21 cellular contexts compared by ENCODE assay signal in the genomic region with DNA sequence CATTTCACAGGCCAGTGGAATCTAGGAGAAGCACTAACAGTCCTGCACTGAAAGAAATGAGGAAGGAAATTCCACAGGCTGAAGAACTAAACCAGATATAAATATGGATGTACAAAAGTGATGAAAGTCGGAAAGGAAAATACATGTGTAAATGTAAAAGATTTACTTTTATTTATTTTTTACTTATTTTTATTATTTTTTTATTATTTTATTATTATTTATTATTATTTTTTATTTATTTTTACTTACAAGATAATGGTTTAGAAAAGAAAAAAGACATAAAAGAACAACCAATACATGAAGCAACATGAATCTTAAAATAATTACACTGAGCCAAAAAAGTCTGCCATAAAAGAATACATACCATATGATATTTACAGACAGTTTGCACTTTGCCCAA.
A peak's percentile ranks its signal among the peaks of the same experiment; 100 is the strongest.
DNase-seq lines count a peak whose midpoint lies in the region; ATAC-seq, FAIRE-seq and TF ChIP-seq lines count a peak whose summit lies in the region.
"Had no signal": no experiment of that assay in that cellular context is flagged by ENCODE, and none has a peak within 500 bp of the region (broad histone marks: within the 10 kb centered on the region; RNA-seq: fewer than 3 reads in every experiment).

No MANE protein-coding gene starts in this region.

- no peak overlapping the region for H3K27ac Mint-ChIP-seq in activated CD8-positive, alpha-beta T cell treated with anti-CD3 and anti-CD28 coated beads, Interleukin-2, amount 10 ng/mL, durations not matched to agents 7 days and 5 days
- no peak overlapping the region for H3K27ac Mint-ChIP-seq in naive thymus-derived CD4-positive, alpha-beta T cell
- H3K27ac Mint-ChIP-seq: B cell; CD4-positive, CD25-positive, alpha-beta regulatory T cell; CD8-positive, alpha-beta T cell had no signal

- WGBS in small intestine, 3 donors = 70 to 73% (median 71%) methylated on average over 1 of the region's 1 CpG
- WGBS in ovary, 3 donors = 80 to 90% (median 87%) methylated on average over 1 of the region's 1 CpG

- no peak for TF ChIP-seq POLR2A in ovary (IDR thresholded peaks at IDR 0.05)

- no peaks in the 10 kb centered on the region for H3K27me3 ChIP-seq in small intestine (ENCODE audit: control insufficient read depth in 2 of 2, insufficient read depth in 2 of 2, low read length in 2 of 2)
- H3K27me3 ChIP-seq in ovary = no peaks in the 10 kb centered on the region
- no peaks in the 10 kb centered on the region for H3K27me3 ChIP-seq in naive thymus-derived CD4-positive, alpha-beta T cell (ENCODE audit: control insufficient read depth in 2 of 2, insufficient read depth in 2 of 2, low read length in 2 of 2)
- H3K27me3 ChIP-seq: BLaER1 had no signal

- POLR2A ChIA-PET in activated CD8-positive, alpha-beta T cell treated with anti-CD3 and anti-CD28 coated beads, Interleukin-2, amount 10 ng/mL, durations not matched to agents 7 days and 5 days (lab: Charles Lee) = no interaction called here
- POLR2A ChIA-PET in naive thymus-derived CD4-positive, alpha-beta T cell (lab: Charles Lee) = no interaction called here

- no peak for ATAC-seq in activated CD8-positive, alpha-beta T cell treated with anti-CD3 and anti-CD28 coated beads, Interleukin-2, amount 10 ng/mL, durations not matched to agents 7 days and 5 days
- ATAC-seq in naive thymus-derived CD4-positive, alpha-beta T cell = no peak
- ATAC-seq: CD8-positive, alpha-beta T cell; GM12878 had no signal

- no peak overlapping the region for H3K4me3 Mint-ChIP-seq in activated CD8-positive, alpha-beta T cell treated with anti-CD3 and anti-CD28 coated beads, Interleukin-2, amount 10 ng/mL, durations not matched to agents 7 days and 5 days
- H3K4me3 Mint-ChIP-seq in naive thymus-derived CD4-positive, alpha-beta T cell = no peak overlapping the region
- H3K4me3 Mint-ChIP-seq: B cell; CD4-positive, CD25-positive, alpha-beta regulatory T cell; CD8-positive, alpha-beta T cell had no signal

- H3K4me1 Mint-ChIP-seq in activated CD8-positive, alpha-beta T cell treated with anti-CD3 and anti-CD28 coated beads, Interleukin-2, amount 10 ng/mL, durations not matched to agents 7 days and 5 days (ENCODE audit: low read depth) = no peaks in the 10 kb centered on the region
- no peaks in the 10 kb centered on the region for H3K4me1 Mint-ChIP-seq in naive thymus-derived CD4-positive, alpha-beta T cell
- H3K4me1 Mint-ChIP-seq: B cell; CD4-positive, CD25-positive, alpha-beta regulatory T cell had no signal

- no peak overlapping the region for H3K4me3 ChIP-seq in small intestine (ENCODE audit: low read depth in 1 of 2, low read length in 2 of 2)
- no peak overlapping the region for H3K4me3 ChIP-seq in ovary
- no peak overlapping the region for H3K4me3 ChIP-seq in naive thymus-derived CD4-positive, alpha-beta T cell (ENCODE audit: low read length)
- H3K4me3 ChIP-seq: BLaER1, GM12878, GM23248 had no signal

- intact Hi-C loops in ovary (cut with DNase I) = no loop called here
- intact Hi-C loops in naive thymus-derived CD4-positive, alpha-beta T cell (cut with micrococcal nuclease) = no loop called here

- no peaks in the 10 kb centered on the region for H3K36me3 Mint-ChIP-seq in activated CD8-positive, alpha-beta T cell treated with anti-CD3 and anti-CD28 coated beads, Interleukin-2, amount 10 ng/mL, durations not matched to agents 7 days and 5 days (ENCODE audit: low read depth)
- no peaks in the 10 kb centered on the region for H3K36me3 Mint-ChIP-seq in naive thymus-derived CD4-positive, alpha-beta T cell
- H3K36me3 Mint-ChIP-seq: CD4-positive, CD25-positive, alpha-beta regulatory T cell; CD8-positive, alpha-beta T cell had no signal

- FAIRE-seq in RCC 7860 (lab: Jason Lieb, UNC) (peak; percentile 12), colon (lab: Jason Lieb, UNC) (peak; percentile 36), small intestine (lab: Jason Lieb, UNC) (peak; percentile 51)
- FAIRE-seq: GM12878, GM19239, H1 had no signal

- H3K9me3 ChIP-seq in small intestine (ENCODE audit: control insufficient read depth, low read depth) (no peaks in the 10 kb centered on the region), ovary (no peaks in the 10 kb centered on the region)
- no peaks in the 10 kb centered on the region for H3K9me3 ChIP-seq in naive thymus-derived CD4-positive, alpha-beta T cell (ENCODE audit: control insufficient read depth in 2 of 3, low read length in 3 of 3)

- DNase-seq in RCC 7860 (ENCODE audit: low spot score) = no peak
- DNase-seq in small intestine = no peak
- no peak for DNase-seq in ovary
- DNase-seq in activated CD8-positive, alpha-beta T cell treated with anti-CD3 and anti-CD28 coated beads, Interleukin-2, amount 10 ng/mL, durations not matched to agents 7 days and 5 days = no peak
- DNase-seq in naive thymus-derived CD4-positive, alpha-beta T cell = no peak
- DNase-seq: Caco-2; CD4-positive, CD25-positive, alpha-beta regulatory T cell; CD8-positive, alpha-beta T cell; DMS153; DND-41; GDM1; GM23248; H7; HCEC 1CT had no signal

- CTCF ChIA-PET in activated CD8-positive, alpha-beta T cell treated with anti-CD3 and anti-CD28 coated beads, Interleukin-2, amount 10 ng/mL, durations not matched to agents 7 days and 5 days (lab: Charles Lee) = no interaction called here
- CTCF ChIA-PET in naive thymus-derived CD4-positive, alpha-beta T cell (lab: Charles Lee) = no interaction called here

- no peak for TF ChIP-seq CTCF in ovary (IDR thresholded peaks at IDR 0.05)

- no peaks in the 10 kb centered on the region for H3K9me3 Mint-ChIP-seq in activated CD8-positive, alpha-beta T cell treated with anti-CD3 and anti-CD28 coated beads, Interleukin-2, amount 10 ng/mL, durations not matched to agents 7 days and 5 days (ENCODE audit: insufficient read depth)
- peaks cover 0 to 6% (median 0%) of the 10 kb centered on the region in 11 donors for H3K9me3 Mint-ChIP-seq in naive thymus-derived CD4-positive, alpha-beta T cell
- H3K9me3 Mint-ChIP-seq: CD8-positive, alpha-beta T cell had no signal

- H3K4me1 ChIP-seq in small intestine (ENCODE audit: control insufficient read depth in 2 of 2, insufficient read depth in 1 of 2, low read depth in 1 of 2, low read length in 1 of 2) (no peaks in the 10 kb centered on the region), ovary (ENCODE audit: insufficient read depth) (no peaks in the 10 kb centered on the region)
- H3K4me1 ChIP-seq in naive thymus-derived CD4-positive, alpha-beta T cell (ENCODE audit: control insufficient read depth in 2 of 2, insufficient read depth in 2 of 2, low read length in 2 of 2) = no peaks in the 10 kb centered on the region
- H3K4me1 ChIP-seq: BLaER1, Caco-2 had no signal

- H3K27me3 Mint-ChIP-seq in activated CD8-positive, alpha-beta T cell treated with anti-CD3 and anti-CD28 coated beads, Interleukin-2, amount 10 ng/mL, durations not matched to agents 7 days and 5 days (ENCODE audit: low read depth) = no peaks in the 10 kb centered on the region
- H3K27me3 Mint-ChIP-seq in naive thymus-derived CD4-positive, alpha-beta T cell = peaks cover 0 to 24% (median 4%) of the 10 kb centered on the region in 5 donors
- H3K27me3 Mint-ChIP-seq: CD4-positive, CD25-positive, alpha-beta regulatory T cell had no signal

- H3K36me3 ChIP-seq in small intestine (ENCODE audit: control insufficient read depth in 2 of 2, insufficient read depth in 2 of 2, low read length in 2 of 2) = no peaks in the 10 kb centered on the region
- no peaks in the 10 kb centered on the region for H3K36me3 ChIP-seq in ovary
- H3K36me3 ChIP-seq in naive thymus-derived CD4-positive, alpha-beta T cell (ENCODE audit: control insufficient read depth in 2 of 3, insufficient read depth in 3 of 3, low read length in 3 of 3) = no peaks in the 10 kb centered on the region
- H3K36me3 ChIP-seq: BLaER1 had no signal

- H3K27ac ChIP-seq in small intestine (ENCODE audit: low read depth in 1 of 2, low read length in 1 of 2) (no peak overlapping the region), ovary (no peak overlapping the region)
- H3K27ac ChIP-seq in naive thymus-derived CD4-positive, alpha-beta T cell (ENCODE audit: low read depth, low read length) = no peak overlapping the region
- H3K27ac ChIP-seq: BLaER1, C4-2B, GM23248 had no signal

- TF ChIP-seq EP300 in ovary (IDR thresholded peaks at IDR 0.05) = no peak
